In genomic region chr11:105706025-105706530, GRCh38 we compare ENCODE assay signal across 19 cellular contexts.
"Had no signal": no experiment of that assay in that cellular context is flagged by ENCODE, and none has a peak within 500 bp of the region (broad histone marks: within the 10 kb centered on the region; RNA-seq: fewer than 3 reads in every experiment).

No MANE protein-coding gene starts in this region.

- H3K27me3 ChIP-seq: left lung, neural progenitor cell, pancreas, tibial artery, upper lobe of left lung, uterus had no signal

- DNase-seq: effector CD4-positive, alpha-beta T cell; endodermal cell; erythroblast; foreskin melanocyte; immature natural killer cell; left lung; lower lobe of right lung; natural killer cell; occipital lobe; pancreas; right cardiac atrium; small intestine; stimulated activated CD4-positive, alpha-beta T cell treated with anti-CD3 and anti-CD28 coated beads, Interleukin-12 subunit alpha, Interleukin-12 subunit beta, amount 100 ng/mL, for 4 hours; stimulated activated naive CD8-positive, alpha-beta T cell treated with anti-CD3 and anti-CD28 coated beads, Interleukin-15, Interleukin-2, amounts not matched to agents 100 U/mL and 50 U/mL, for 24 hours; tibial artery; upper lobe of left lung; uterus had no signal

- H3K9ac ChIP-seq: neural progenitor cell had no signal

- H3K4me3 ChIP-seq: coronary artery, left lung, lower lobe of right lung, neural progenitor cell, pancreas, tibial artery, upper lobe of left lung, uterus had no signal

- H3K4me2 ChIP-seq: neural progenitor cell had no signal

- H2AFZ ChIP-seq: neural progenitor cell had no signal

- H3K27ac ChIP-seq: coronary artery, left lung, lower lobe of right lung, neural progenitor cell, pancreas, tibial artery, upper lobe of left lung, uterus had no signal

- H3K36me3 ChIP-seq: left lung, lower lobe of right lung, neural progenitor cell, pancreas, tibial artery, upper lobe of left lung, uterus had no signal

- H3K4me1 ChIP-seq: left lung, lower lobe of right lung, neural progenitor cell, pancreas, tibial artery, upper lobe of left lung, uterus had no signal

- H3K9me3 ChIP-seq: left lung, lower lobe of right lung, pancreas, tibial artery, upper lobe of left lung, uterus had no signal
